18 cellular contexts compared by ENCODE assay signal in genomic region chr10:115125505-115125904, GRCh38.
"Had no signal": no experiment of that assay in that cellular context is flagged by ENCODE, and none has a peak within 500 bp of the region (broad histone marks: within the 10 kb centered on the region; RNA-seq: fewer than 3 reads in every experiment).

No MANE protein-coding gene starts in this region.

- H3K27me3 Mint-ChIP-seq: effector memory CD8-positive, alpha-beta T cell; memory B cell had no signal

- H3K4me3 Mint-ChIP-seq: effector memory CD8-positive, alpha-beta T cell; memory B cell; naive thymus-derived CD4-positive, alpha-beta T cell had no signal

- H3K4me3 ChIP-seq: ascending aorta, breast epithelium, esophagus squamous epithelium, psoas muscle, thyroid gland had no signal

- ATAC-seq: effector memory CD8-positive, alpha-beta T cell; naive thymus-derived CD4-positive, alpha-beta T cell; psoas muscle; right cardiac atrium had no signal

- H3K36me3 Mint-ChIP-seq: memory B cell; naive thymus-derived CD4-positive, alpha-beta T cell had no signal

- H3K4me1 Mint-ChIP-seq: memory B cell; naive thymus-derived CD4-positive, alpha-beta T cell had no signal

- DNase-seq: activated CD4-positive, alpha-beta T cell treated with anti-CD3 and anti-CD28 coated beads for 1 hour; activated CD8-positive, alpha-beta memory T cell treated with anti-CD3 and anti-CD28 coated beads for 24 hours; activated CD8-positive, alpha-beta memory T cell treated with anti-CD3 and anti-CD28 coated beads, Interleukin-2, amount 50 U/mL, for 48 hours; activated effector memory CD4-positive, alpha-beta T cell treated with Interleukin-2 at 50 U/mL for 16 hours; activated naive CD4-positive, alpha-beta T cell treated with anti-CD3 and anti-CD28 coated beads, Interleukin-2, amount 50 U/mL, for 16 hours; activated T-cell treated with anti-CD3 and anti-CD28 coated beads, Interleukin-2, amount 50 U/mL, for 48 hours; dermis blood vessel endothelial cell; effector memory CD8-positive, alpha-beta T cell; esophagus squamous epithelium; naive thymus-derived CD4-positive, alpha-beta T cell; psoas muscle; right cardiac atrium; stimulated activated CD4-positive, alpha-beta T cell treated with anti-CD3 and anti-CD28 coated beads, Interleukin-2, amount 100 ng/mL, for 24 hours; stimulated activated naive CD4-positive, alpha-beta T cell treated with Interleukin-2 at 50 U/mL for 16 hours; thyroid gland had no signal

- H3K9me3 ChIP-seq: ascending aorta, breast epithelium, esophagus squamous epithelium, psoas muscle, thyroid gland had no signal

- H3K27ac Mint-ChIP-seq: effector memory CD8-positive, alpha-beta T cell; memory B cell; naive thymus-derived CD4-positive, alpha-beta T cell had no signal
